Comparison of ENCODE assay signal across 23 cellular contexts in genomic region chr6:3770023-3770422, GRCh38. TPM values are rescaled to one million over a fixed set of nuclear protein-coding genes. Genes with fewer than 3 reads are reported as not detected.
A peak's percentile ranks its signal among the peaks of the same experiment; 100 is the strongest.
DNase-seq lines count a peak whose midpoint lies in the region; ATAC-seq and TF ChIP-seq lines count a peak whose summit lies in the region.
"Had no signal": no experiment of that assay in that cellular context is flagged by ENCODE, and none has a peak within 500 bp of the region (broad histone marks: within the 10 kb centered on the region; RNA-seq: fewer than 3 reads in every experiment).

No MANE protein-coding gene starts in this region.

- no peaks in the 10 kb centered on the region for H3K9me3 Mint-ChIP-seq in activated T-cell treated with anti-CD3 and anti-CD28 coated beads, Interleukin-2, amount 50 U/mL, for 72 hours
- peaks cover 5% of the 10 kb centered on the region for H3K9me3 Mint-ChIP-seq in activated T-cell treated with anti-CD3 and anti-CD28 coated beads, Interleukin-2, amount 50 U/mL, for 24 hours
- H3K9me3 Mint-ChIP-seq in activated B cell treated with CpG ODN at 0.5 μM for 24 hours: no peaks in the 10 kb centered on the region
- no peaks in the 10 kb centered on the region for H3K9me3 Mint-ChIP-seq in activated CD4-positive, alpha-beta memory T cell treated with anti-CD3 and anti-CD28 coated beads, Interleukin-2, amount 10 ng/mL, durations not matched to agents 7 days and 5 days
- H3K9me3 Mint-ChIP-seq: activated naive CD4-positive, alpha-beta T cell treated with anti-CD3 and anti-CD28 coated beads for 36 hours; dendritic cell treated with granulocyte-macrophage colony-stimulating factor and Interleukin-4, amounts not matched to agents 40 ng/mL and 50 ng/mL, for 4 days had no signal

- no peaks in the 10 kb centered on the region for H3K36me3 Mint-ChIP-seq in activated T-cell treated with anti-CD3 and anti-CD28 coated beads, Interleukin-2, amount 50 U/mL, for 72 hours (ENCODE audit: insufficient read depth in 2 of 2)
- no peaks in the 10 kb centered on the region for H3K36me3 Mint-ChIP-seq in activated T-cell treated with anti-CD3 and anti-CD28 coated beads, Interleukin-2, amount 50 U/mL, for 24 hours (ENCODE audit: low read depth)
- H3K36me3 Mint-ChIP-seq in activated B cell treated with CpG ODN at 0.5 μM for 24 hours (ENCODE audit: low read depth): no peaks in the 10 kb centered on the region
- no peaks in the 10 kb centered on the region for H3K36me3 Mint-ChIP-seq in activated CD4-positive, alpha-beta memory T cell treated with anti-CD3 and anti-CD28 coated beads, Interleukin-2, amount 10 ng/mL, durations not matched to agents 7 days and 5 days (ENCODE audit: low read depth)

- no peak for TF ChIP-seq CTCF in activated B cell treated with CpG ODN at 0.5 μM for 24 hours (IDR thresholded peaks at IDR 0.05)

- intact Hi-C loops in activated B cell treated with CpG ODN at 0.5 μM for 24 hours (cut with micrococcal nuclease): no loop called here

- CTCF ChIA-PET in activated B cell treated with CpG ODN at 0.5 μM for 24 hours (lab: Charles Lee): interaction anchor here (0.6 to 1.4 kb wide), 3 partner anchors 21 to 79 kb away, joined by 3 to 4 read pairs (median 3); partner anchors contain the start of gene FAM50B
- CTCF ChIA-PET in activated CD4-positive, alpha-beta memory T cell treated with anti-CD3 and anti-CD28 coated beads, Interleukin-2, amount 10 ng/mL, durations not matched to agents 7 days and 5 days (lab: Charles Lee): no interaction called here

- peak overlapping the region; percentile 50 to 82 for H3K4me3 Mint-ChIP-seq in activated T-cell treated with anti-CD3 and anti-CD28 coated beads, Interleukin-2, amount 50 U/mL, for 72 hours
- no peak overlapping the region for H3K4me3 Mint-ChIP-seq in activated T-cell treated with anti-CD3 and anti-CD28 coated beads, Interleukin-2, amount 50 U/mL, for 24 hours
- peak overlapping the region; percentile 70 for H3K4me3 Mint-ChIP-seq in activated B cell treated with CpG ODN at 0.5 μM for 24 hours
- H3K4me3 Mint-ChIP-seq in activated CD4-positive, alpha-beta memory T cell treated with anti-CD3 and anti-CD28 coated beads, Interleukin-2, amount 10 ng/mL, durations not matched to agents 7 days and 5 days: no peak overlapping the region
- H3K4me3 Mint-ChIP-seq: activated naive CD4-positive, alpha-beta T cell treated with anti-CD3 and anti-CD28 coated beads for 36 hours; dendritic cell treated with granulocyte-macrophage colony-stimulating factor and Interleukin-4, amounts not matched to agents 40 ng/mL and 50 ng/mL, for 4 days had no signal

- H3K4me1 Mint-ChIP-seq in activated T-cell treated with anti-CD3 and anti-CD28 coated beads, Interleukin-2, amount 50 U/mL, for 72 hours (ENCODE audit: low read depth): peaks cover 13% of the 10 kb centered on the region
- H3K4me1 Mint-ChIP-seq in activated T-cell treated with anti-CD3 and anti-CD28 coated beads, Interleukin-2, amount 50 U/mL, for 24 hours (ENCODE audit: low read depth): peaks cover 8% of the 10 kb centered on the region
- H3K4me1 Mint-ChIP-seq in activated B cell treated with CpG ODN at 0.5 μM for 24 hours: peaks cover 44% of the 10 kb centered on the region
- peaks cover 2% of the 10 kb centered on the region for H3K4me1 Mint-ChIP-seq in activated CD4-positive, alpha-beta memory T cell treated with anti-CD3 and anti-CD28 coated beads, Interleukin-2, amount 10 ng/mL, durations not matched to agents 7 days and 5 days

- H3K27ac Mint-ChIP-seq in activated T-cell treated with anti-CD3 and anti-CD28 coated beads, Interleukin-2, amount 50 U/mL, for 72 hours: peak overlapping the region; percentile 85
- no peak overlapping the region for H3K27ac Mint-ChIP-seq in activated T-cell treated with anti-CD3 and anti-CD28 coated beads, Interleukin-2, amount 50 U/mL, for 24 hours
- no peak overlapping the region for H3K27ac Mint-ChIP-seq in activated B cell treated with CpG ODN at 0.5 μM for 24 hours
- H3K27ac Mint-ChIP-seq in activated CD4-positive, alpha-beta memory T cell treated with anti-CD3 and anti-CD28 coated beads, Interleukin-2, amount 10 ng/mL, durations not matched to agents 7 days and 5 days: no peak overlapping the region
- H3K27ac Mint-ChIP-seq: activated naive CD4-positive, alpha-beta T cell treated with anti-CD3 and anti-CD28 coated beads for 36 hours; dendritic cell treated with granulocyte-macrophage colony-stimulating factor and Interleukin-4, amounts not matched to agents 40 ng/mL and 50 ng/mL, for 4 days had no signal

- peak; percentile 24 to 74 for ATAC-seq in activated T-cell treated with anti-CD3 and anti-CD28 coated beads, Interleukin-2, amount 50 U/mL, for 72 hours (replicated peaks in 1 of 2)
- ATAC-seq in activated B cell treated with CpG ODN at 0.5 μM for 24 hours (ENCODE audit: low read depth): no peak
- ATAC-seq: A549; activated CD4-positive, CD25-positive, alpha-beta regulatory T cell treated with anti-CD3 and anti-CD28 coated beads, Interleukin-2, amount 50 U/mL, for 24 hours; lower lobe of right lung; upper lobe of right lung had no signal

- POLR2A ChIA-PET in activated B cell treated with CpG ODN at 0.5 μM for 24 hours (lab: Charles Lee): interaction anchor here (0.5 kb wide), 1 partner anchor 24 kb away, joined by 3 read pairs; no protein-coding TSS in a partner anchor
- POLR2A ChIA-PET in activated CD4-positive, alpha-beta memory T cell treated with anti-CD3 and anti-CD28 coated beads, Interleukin-2, amount 10 ng/mL, durations not matched to agents 7 days and 5 days (lab: Charles Lee): no interaction called here

- peaks cover 40% of the 10 kb centered on the region for H3K27me3 Mint-ChIP-seq in activated T-cell treated with anti-CD3 and anti-CD28 coated beads, Interleukin-2, amount 50 U/mL, for 72 hours (ENCODE audit: low read depth)
- H3K27me3 Mint-ChIP-seq in activated T-cell treated with anti-CD3 and anti-CD28 coated beads, Interleukin-2, amount 50 U/mL, for 24 hours: peaks cover 60% of the 10 kb centered on the region
- H3K27me3 Mint-ChIP-seq in activated B cell treated with CpG ODN at 0.5 μM for 24 hours: no peaks in the 10 kb centered on the region
- H3K27me3 Mint-ChIP-seq in activated CD4-positive, alpha-beta memory T cell treated with anti-CD3 and anti-CD28 coated beads, Interleukin-2, amount 10 ng/mL, durations not matched to agents 7 days and 5 days: peaks cover 1% of the 10 kb centered on the region

- peak in 1 of 2 donors; percentile 19 for DNase-seq in activated T-cell treated with anti-CD3 and anti-CD28 coated beads, Interleukin-2, amount 50 U/mL, for 72 hours
- DNase-seq in activated T-cell treated with anti-CD3 and anti-CD28 coated beads, Interleukin-2, amount 50 U/mL, for 24 hours: no peak
- DNase-seq in activated B cell treated with CpG ODN at 0.5 μM for 24 hours (no peak), mesenteric fat pad (ENCODE audit: low spot score) (peak; percentile 43), HK-2 (ENCODE audit: unreplicated experiment) (no peak), COLO668 (lab: John Stamatoyannopoulos, UW; ENCODE audit: unreplicated experiment) (no peak), DMS153 treated with DMSO at 0.1 percent for 48 hours (lab: John Stamatoyannopoulos, UW; ENCODE audit: unreplicated experiment) (no peak)
- DNase-seq in activated CD4-positive, alpha-beta memory T cell treated with anti-CD3 and anti-CD28 coated beads, Interleukin-2, amount 10 ng/mL, durations not matched to agents 7 days and 5 days: no peak
- DNase-seq: activated CD8-positive, alpha-beta memory T cell treated with anti-CD3 and anti-CD28 coated beads for 24 hours; activated naive CD4-positive, alpha-beta T cell treated with anti-CD3 and anti-CD28 coated beads for 36 hours; activated T-cell treated with anti-CD3 and anti-CD28 coated beads, Interleukin-2, amount 50 U/mL, for 1 hour; kidney; lower lobe of right lung; NCI-H1694; NCI-H345; occipital lobe; SHP77 treated with DMSO at 0.1 percent for 48 hours; small intestine; stimulated activated CD4-positive, alpha-beta T cell treated with anti-CD3 and anti-CD28 coated beads, Interleukin-1b, Interleukin-23, amount 100 ng/mL, for 48 hours; upper lobe of right lung had no signal

RNA-seq across cellular contexts. Expression of gene PXDC1, which starts 18.5 kb away (rescaled TPM):
- total RNA-seq in activated T-cell treated with anti-CD3 and anti-CD28 coated beads, Interleukin-2, amount 50 U/mL, for 72 hours: 1 to 10 TPM in 1 of 2 donors, under 1 TPM in 1; 0.94 to 7.2 TPM
- 3.8 and 3.9 TPM in 2 replicates for total RNA-seq in activated B cell treated with CpG ODN at 0.5 μM for 24 hours
- 133 TPM for total RNA-seq in mesenteric fat pad
- total RNA-seq in activated CD4-positive, alpha-beta memory T cell treated with anti-CD3 and anti-CD28 coated beads, Interleukin-2, amount 10 ng/mL, durations not matched to agents 7 days and 5 days: 1 to 10 TPM; 1.1 to 1.4 TPM

Comparison
In these comparisons a context has a peak if more than half of its experiments do, and no peak if none do; other contexts are left out.
1. H3K4me3 Mint-ChIP-seq: peak in activated T-cell treated with anti-CD3 and anti-CD28 coated beads, Interleukin-2, amount 50 U/mL, for 72 hours (2 of 2) and activated B cell treated with CpG ODN at 0.5 μM for 24 hours (single experiment); none in activated T-cell treated with anti-CD3 and anti-CD28 coated beads, Interleukin-2, amount 50 U/mL, for 24 hours (single experiment) and activated CD4-positive, alpha-beta memory T cell treated with anti-CD3 and anti-CD28 coated beads, Interleukin-2, amount 10 ng/mL, durations not matched to agents 7 days and 5 days (single experiment).
2. RNA of gene PXDC1, which starts 18.5 kb away (total RNA-seq): 133 TPM in mesenteric fat pad (single experiment); 0.94 to 7.2 TPM in activated T-cell treated with anti-CD3 and anti-CD28 coated beads, Interleukin-2, amount 50 U/mL, for 72 hours, 3.8 to 3.9 TPM in activated B cell treated with CpG ODN at 0.5 μM for 24 hours and 1.1 to 1.4 TPM in activated CD4-positive, alpha-beta memory T cell treated with anti-CD3 and anti-CD28 coated beads, Interleukin-2, amount 10 ng/mL, durations not matched to agents 7 days and 5 days; every median in the first group is over 10 times any median in the second.